Comparison of ENCODE assay signal across 8 cellular contexts in genomic region chr3:49018707-49019006, GRCh38. TPM values are rescaled to one million over a fixed set of nuclear protein-coding genes. Genes with fewer than 3 reads are reported as not detected.
DNase-seq lines count a peak whose midpoint lies in the region; ATAC-seq and TF ChIP-seq lines count a peak whose summit lies in the region.

No MANE protein-coding gene starts in this region.

- peaks cover 25% of the 10 kb centered on the region for H3K4me1 Mint-ChIP-seq in progenitor cell of endocrine pancreas (ENCODE audit: low read depth)

- H3K9ac ChIP-seq in ES-I3 (ENCODE audit: low read depth, low read length), result peak overlapping the region; percentile 61

- peaks cover 45% of the 10 kb centered on the region for H3F3A ChIP-seq in PC-9 (ENCODE audit: insufficient read depth, low read depth)

- no peak for DNase-seq in PC-9
- DNase-seq in epithelial cell of prostate (ENCODE audit: low read depth, low spot score), result no peak
- DNase-seq in progenitor cell of endocrine pancreas (ENCODE audit: low spot score, unreplicated experiment), result no peak
- no peak for DNase-seq in anterior cingulate cortex (lab: John Stamatoyannopoulos, UW)
- no peak for DNase-seq in activated CD8-positive, alpha-beta memory T cell treated with anti-CD3 and anti-CD28 coated beads, Interleukin-2, amount 50 U/mL, for 48 hours

- intact Hi-C loops in PC-9 (cut with micrococcal nuclease; ENCODE audit: unreplicated experiment), result no loop called here

- H3K36me3 ChIP-seq in ES-I3 (ENCODE audit: insufficient read depth, low read length), result peaks cover 4% of the 10 kb centered on the region
- H3K36me3 ChIP-seq in PC-9 (ENCODE audit: low read depth), result no peaks in the 10 kb centered on the region

- H3K9me3 Mint-ChIP-seq in progenitor cell of endocrine pancreas (ENCODE audit: low read depth), result no peaks in the 10 kb centered on the region

- peak overlapping the region; percentile 46 for H3K27ac ChIP-seq in PC-9
- peak overlapping the region; percentile 98 for H3K27ac ChIP-seq in epithelial cell of prostate

- peak overlapping the region; percentile 80 for H2AFZ ChIP-seq in PC-9

- peaks cover 38% of the 10 kb centered on the region for H3K79me2 ChIP-seq in PC-9 (ENCODE audit: low read depth)

- H3K27ac Mint-ChIP-seq in progenitor cell of endocrine pancreas, result peak overlapping the region; percentile 93

- H3K9me3 ChIP-seq in ES-I3 (ENCODE audit: control insufficient read depth, insufficient read depth, low read length), result no peaks in the 10 kb centered on the region
- H3K9me3 ChIP-seq in PC-9 (ENCODE audit: insufficient read depth, low read depth), result no peaks in the 10 kb centered on the region

- no peaks in the 10 kb centered on the region; the same call in 1 of the 2 replicates for H4K20me1 ChIP-seq in PC-9 (ENCODE audit: insufficient read depth)

- peaks cover 15% of the 10 kb centered on the region for H3K36me3 Mint-ChIP-seq in progenitor cell of endocrine pancreas (ENCODE audit: insufficient read depth)

- H3K4me1 ChIP-seq in ES-I3 (ENCODE audit: insufficient read depth, low read length) (peaks cover 12% of the 10 kb centered on the region; the same call in 1 of the 2 replicates), PC-9 (replicated peaks; ENCODE audit: insufficient read depth) (peaks cover 28% of the 10 kb centered on the region)

- no TSS peak for BruUV-seq in PC-9 (replicated peaks; lab: Mats Ljungman, UMichigan)

- TF ChIP-seq CTCF in PC-9 (conservative IDR thresholded peaks at IDR 0.05) (no peak), progenitor cell of endocrine pancreas (IDR thresholded peaks at IDR 0.05; ENCODE audit: unreplicated experiment) (no peak)

- H3K4me2 ChIP-seq in PC-9, result peak overlapping the region; percentile 92

- peak overlapping the region; percentile 70 for H3K4me3 ChIP-seq in PC-9

- H3K27me3 ChIP-seq in PC-9 (ENCODE audit: insufficient read depth, low read depth), result no peaks in the 10 kb centered on the region

- H3K9me2 ChIP-seq in PC-9 (ENCODE audit: insufficient read depth), result no peaks in the 10 kb centered on the region

- POLR2A ChIA-PET in PC-9 (lab: Charles Lee; ENCODE audit: unreplicated experiment), result interaction anchor here (0.6 kb wide), 1 partner anchor 71 kb away, joined by 4 read pairs; no protein-coding TSS in a partner anchor

- CTCF ChIA-PET in PC-9 (lab: Charles Lee), result no interaction called here

- ATAC-seq in GM18517 (IDR thresholded peaks at IDR 0.05; ENCODE audit: unreplicated experiment), result no peak
- ATAC-seq in GM19397 (IDR thresholded peaks at IDR 0.05; ENCODE audit: unreplicated experiment), result no peak

- H3K27me3 Mint-ChIP-seq in progenitor cell of endocrine pancreas, result no peaks in the 10 kb centered on the region

- H3K4me3 Mint-ChIP-seq in progenitor cell of endocrine pancreas (ENCODE audit: low read depth), result peak overlapping the region; percentile 94

RNA-seq across cellular contexts. Expression of gene DALRD3, which starts 0.3 kb away (rescaled TPM):
- total RNA-seq in PC-9 (2021), result 27.7 and 35.9 TPM in 2 replicates
- total RNA-seq in progenitor cell of endocrine pancreas, result 44.1 and 45.5 TPM in 2 replicates

RNA-seq across cellular contexts. Expression of gene NDUFAF3, which starts 3.3 kb away (rescaled TPM):
- 32.9 and 38.8 TPM in 2 replicates for total RNA-seq in PC-9 (2021)
- total RNA-seq in progenitor cell of endocrine pancreas, result 46.1 and 49.5 TPM in 2 replicates

RNA-seq across cellular contexts. Expression of gene IMPDH2, which starts 10.5 kb away (rescaled TPM):
- total RNA-seq in PC-9 (2021), result 190 and 222 TPM in 2 replicates
- 197 and 206 TPM in 2 replicates for total RNA-seq in progenitor cell of endocrine pancreas

RNA-seq across cellular contexts. Expression of gene WDR6, which starts 11.5 kb away (rescaled TPM):
- total RNA-seq in PC-9 (2021), result 157 and 159 TPM in 2 replicates
- total RNA-seq in progenitor cell of endocrine pancreas, result 369 and 414 TPM in 2 replicates

RNA-seq across cellular contexts. Expression of gene P4HTM, which starts 28.6 kb away (rescaled TPM):
- total RNA-seq in PC-9 (2021) (49.1 and 57.1 TPM in 2 replicates), progenitor cell of endocrine pancreas (45.3 and 48.4 TPM in 2 replicates)
